ENCODE assay signal across 31 cellular contexts in the genomic region with DNA sequence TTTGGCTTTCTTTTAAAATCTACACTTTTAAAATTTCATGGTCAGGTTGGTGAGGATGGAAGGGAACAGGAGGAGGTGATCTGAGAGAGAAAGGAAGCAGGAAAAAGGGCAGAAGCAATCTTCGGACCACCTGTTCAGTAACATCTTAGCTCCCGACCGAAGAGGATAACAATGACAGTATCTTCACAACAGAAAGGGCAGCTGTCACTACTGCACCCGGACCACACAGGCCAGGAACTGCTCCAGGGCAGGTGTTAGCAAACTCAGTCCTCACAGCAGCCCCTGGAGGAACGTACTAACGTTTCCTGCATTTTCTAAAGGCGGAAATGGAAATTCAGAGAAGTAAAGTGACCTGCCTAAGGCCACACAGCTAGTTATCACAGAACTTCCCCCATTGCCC. TPM values are rescaled to one million over a fixed set of nuclear protein-coding genes. Genes with fewer than 3 reads are reported as not detected.
"Had no signal": no experiment of that assay in that cellular context is flagged by ENCODE, and none has a peak within 500 bp of the region (broad histone marks: within the 10 kb centered on the region; RNA-seq: fewer than 3 reads in every experiment).

No MANE protein-coding gene starts in this region.

- H3K27me3 ChIP-seq: ascending aorta had no signal

- DNase-seq: activated B cell treated with CpG ODN at 0.5 μM for 24 hours; activated CD4-positive, alpha-beta memory T cell treated with anti-CD3 and anti-CD28 coated beads, Interleukin-2, amount 10 ng/mL, durations not matched to agents 7 days and 5 days; activated CD4-positive, alpha-beta T cell treated with anti-CD3 and anti-CD28 coated beads for 1 hour; activated CD4-positive, alpha-beta T cell treated with anti-CD3 and anti-CD28 coated beads for 36 hours; activated CD4-positive, alpha-beta T cell treated with anti-CD3 and anti-CD28 coated beads for 48 hours; activated CD4-positive, alpha-beta T cell treated with anti-CD3 and anti-CD28 coated beads, Interleukin-2, amount 10 ng/mL, durations not matched to agents 7 days and 5 days; activated CD4-positive, alpha-beta T cell treated with anti-CD3 and anti-CD28 coated beads, Interleukin-2, amount 50 U/mL, for 48 hours; activated CD8-positive, alpha-beta memory T cell treated with anti-CD3 and anti-CD28 coated beads for 24 hours; activated CD8-positive, alpha-beta memory T cell treated with anti-CD3 and anti-CD28 coated beads, Interleukin-2, amount 10 ng/mL, durations not matched to agents 7 days and 5 days; activated CD8-positive, alpha-beta memory T cell treated with anti-CD3 and anti-CD28 coated beads, Interleukin-2, amount 50 U/mL, for 48 hours; activated CD8-positive, alpha-beta T cell treated with anti-CD3 and anti-CD28 coated beads, Interleukin-2, amount 10 ng/mL, durations not matched to agents 7 days and 5 days; activated effector memory CD4-positive, alpha-beta T cell treated with Interleukin-2 at 50 U/mL for 16 hours; activated gamma-delta T cell; activated naive CD4-positive, alpha-beta T cell treated with anti-CD3 and anti-CD28 coated beads, Interleukin-2, amount 10 ng/mL, durations not matched to agents 7 days and 5 days; activated naive CD4-positive, alpha-beta T cell treated with Interleukin-2 at 50 U/mL for 16 hours; activated naive CD8-positive, alpha-beta T cell treated with anti-CD3 and anti-CD28 coated beads, Interleukin-2, amount 10 ng/mL, durations not matched to agents 7 days and 5 days; activated naive CD8-positive, alpha-beta T cell treated with anti-CD3 and anti-CD28 coated beads, Interleukin-2, amount 50 U/mL, for 24 hours; activated T-cell treated with anti-CD3 and anti-CD28 coated beads, Interleukin-2, amount 50 U/mL, for 24 hours; activated T-cell treated with anti-CD3 and anti-CD28 coated beads, Interleukin-2, amount 50 U/mL, for 48 hours; amygdala; anterior cingulate cortex; central memory CD4-positive, alpha-beta T cell; T-helper 1 cell; T-helper 2 cell; T-helper 9 cell had no signal

- H3K27ac ChIP-seq: ascending aorta, cardiac muscle cell, VCaP had no signal

- ATAC-seq: activated CD8-positive, alpha-beta memory T cell treated with anti-CD3 and anti-CD28 coated beads, Interleukin-2, amount 10 ng/mL, durations not matched to agents 7 days and 5 days; activated naive CD8-positive, alpha-beta T cell treated with anti-CD3 and anti-CD28 coated beads, Interleukin-2, amount 50 U/mL, for 24 hours had no signal

- H3K36me3 ChIP-seq: ascending aorta, cardiac muscle cell had no signal

- FAIRE-seq: bronchial epithelial cell, TTC549 had no signal

- H3K9me3 ChIP-seq: ascending aorta had no signal

- H3K4me1 ChIP-seq: ascending aorta had no signal

- H3K4me3 ChIP-seq: ascending aorta, cardiac muscle cell had no signal

RNA-seq across cellular contexts. Expression of gene PTPN5, which starts 16.8 kb away (rescaled TPM):
- total RNA-seq: activated B cell treated with CpG ODN at 0.5 μM for 24 hours; activated CD4-positive, alpha-beta memory T cell treated with anti-CD3 and anti-CD28 coated beads, Interleukin-2, amount 10 ng/mL, durations not matched to agents 7 days and 5 days; activated CD4-positive, alpha-beta T cell treated with anti-CD3 and anti-CD28 coated beads for 36 hours; activated CD4-positive, alpha-beta T cell treated with anti-CD3 and anti-CD28 coated beads, Interleukin-2, amount 10 ng/mL, durations not matched to agents 7 days and 5 days; activated CD8-positive, alpha-beta memory T cell treated with anti-CD3 and anti-CD28 coated beads, Interleukin-2, amount 10 ng/mL, durations not matched to agents 7 days and 5 days; activated CD8-positive, alpha-beta T cell treated with anti-CD3 and anti-CD28 coated beads, Interleukin-2, amount 10 ng/mL, durations not matched to agents 7 days and 5 days; activated naive CD8-positive, alpha-beta T cell treated with anti-CD3 and anti-CD28 coated beads, Interleukin-2, amount 10 ng/mL, durations not matched to agents 7 days and 5 days; activated T-helper 2 cell treated with anti-CD3 and anti-CD28 coated beads, Interferon-gamma antibody, Interleukin-2, Interleukin-4, amounts not matched to agents 10 μg/mL and 5 μg/mL and 100 μg/mL, durations not matched to agents 14 hours and 24 hours and 36 hours; bronchial epithelial cell had no signal

RNA-seq across cellular contexts. Expression of gene IGSF22, which starts 48.8 kb away (rescaled TPM):
- total RNA-seq: activated CD8-positive, alpha-beta T cell treated with anti-CD3 and anti-CD28 coated beads, Interleukin-2, amount 10 ng/mL, durations not matched to agents 7 days and 5 days; ascending aorta had no signal
